In the genomic region with DNA sequence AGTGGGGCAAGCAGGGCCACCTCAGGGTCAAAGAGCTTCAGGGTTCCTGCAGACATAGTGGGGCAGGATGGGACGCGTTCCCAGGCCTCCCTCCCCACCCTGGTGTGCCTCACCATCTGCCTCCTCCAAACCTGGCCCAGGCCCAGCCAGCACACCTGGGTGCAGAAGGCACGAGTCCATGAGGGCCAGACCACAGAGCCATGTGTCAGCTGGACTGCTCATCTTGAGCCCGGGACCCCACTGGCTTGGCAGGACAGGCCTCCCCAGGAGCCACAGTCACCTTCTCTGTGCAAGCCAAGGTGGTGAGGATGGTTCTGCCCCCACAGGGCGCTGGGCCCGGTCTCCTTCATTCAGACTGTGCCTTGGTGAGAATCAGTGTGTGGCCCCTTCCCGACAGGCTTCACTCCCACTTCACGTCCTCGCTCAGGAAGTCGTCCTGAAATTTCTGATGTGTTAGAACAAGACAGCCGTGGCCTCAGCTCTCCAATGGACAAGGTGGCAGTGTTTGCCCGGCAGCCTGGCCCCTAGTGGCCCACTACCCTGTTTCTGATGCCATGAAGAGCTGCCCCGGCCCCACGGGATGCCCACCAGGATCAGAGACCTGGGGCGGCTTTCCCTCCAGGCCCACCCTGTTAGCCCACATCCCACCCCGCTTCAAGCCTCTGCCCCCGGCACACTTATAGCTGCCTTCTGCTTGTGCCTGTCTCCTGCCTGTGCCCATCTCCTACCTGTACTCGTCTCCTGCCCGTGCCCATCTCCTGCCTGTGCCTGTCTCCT, we compare ENCODE assay signal across 1 cellular context.
TF ChIP-seq lines count a peak whose summit lies in the region.

No MANE protein-coding gene starts in this region.

TF ChIP-seq in HepG2, 621 proteins besides CTCF, POLR2A, EP300 and RAD21:
- TF ChIP-seq, protein P1, sequence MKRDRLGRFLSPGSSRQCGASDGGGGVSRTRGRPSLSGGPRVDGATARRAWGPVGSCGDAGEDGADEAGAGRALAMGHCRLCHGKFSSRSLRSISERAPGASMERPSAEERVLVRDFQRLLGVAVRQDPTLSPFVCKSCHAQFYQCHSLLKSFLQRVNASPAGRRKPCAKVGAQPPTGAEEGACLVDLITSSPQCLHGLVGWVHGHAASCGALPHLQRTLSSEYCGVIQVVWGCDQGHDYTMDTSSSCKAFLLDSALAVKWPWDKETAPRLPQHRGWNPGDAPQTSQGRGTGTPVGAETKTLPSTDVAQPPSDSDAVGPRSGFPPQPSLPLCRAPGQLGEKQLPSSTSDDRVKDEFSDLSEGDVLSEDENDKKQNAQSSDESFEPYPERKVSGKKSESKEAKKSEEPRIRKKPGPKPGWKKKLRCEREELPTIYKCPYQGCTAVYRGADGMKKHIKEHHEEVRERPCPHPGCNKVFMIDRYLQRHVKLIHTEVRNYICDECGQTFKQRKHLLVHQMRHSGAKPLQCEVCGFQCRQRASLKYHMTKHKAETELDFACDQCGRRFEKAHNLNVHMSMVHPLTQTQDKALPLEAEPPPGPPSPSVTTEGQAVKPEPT (CRISPR knock-in tag; IDR thresholded peaks at IDR 0.05; ENCODE audit: low read depth): no peak
- no peak for TF ChIP-seq LCORL (IDR thresholded peaks at IDR 0.05)
- TF ChIP-seq LCORL (CRISPR knock-in tag; IDR thresholded peaks at IDR 0.05): no peak
- TF ChIP-seq GABPA (IDR thresholded peaks at IDR 0.05; ENCODE audit: low read depth, low read length): no peak
- TF ChIP-seq GABPA (CRISPR knock-in tag; IDR thresholded peaks at IDR 0.05; ENCODE audit: low read depth): no peak
- TF ChIP-seq RXRA (CRISPR knock-in tag; IDR thresholded peaks at IDR 0.05): no peak
- TF ChIP-seq, protein P2, sequence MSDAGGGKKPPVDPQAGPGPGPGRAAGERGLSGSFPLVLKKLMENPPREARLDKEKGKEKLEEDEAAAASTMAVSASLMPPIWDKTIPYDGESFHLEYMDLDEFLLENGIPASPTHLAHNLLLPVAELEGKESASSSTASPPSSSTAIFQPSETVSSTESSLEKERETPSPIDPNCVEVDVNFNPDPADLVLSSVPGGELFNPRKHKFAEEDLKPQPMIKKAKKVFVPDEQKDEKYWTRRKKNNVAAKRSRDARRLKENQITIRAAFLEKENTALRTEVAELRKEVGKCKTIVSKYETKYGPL (CRISPR knock-in tag; IDR thresholded peaks at IDR 0.05): no peak
- no peak for TF ChIP-seq NR2F6 (IDR thresholded peaks at IDR 0.05)
- TF ChIP-seq NR2F6 (CRISPR knock-in tag; IDR thresholded peaks at IDR 0.05): no peak
- no peak for TF ChIP-seq MAZ (IDR thresholded peaks at IDR 0.05; ENCODE audit: borderline replicate concordance, low read depth, low read length)
- no peak for TF ChIP-seq MAZ (CRISPR knock-in tag; IDR thresholded peaks at IDR 0.05; ENCODE audit: low read depth)
- no peak for TF ChIP-seq ATM (IDR thresholded peaks at IDR 0.05; ENCODE audit: borderline replicate concordance)
